23 cellular contexts compared by ENCODE assay signal in genomic region chr12:47144769-47145168, GRCh38.
DNase-seq lines count a peak whose midpoint lies in the region; ATAC-seq and TF ChIP-seq lines count a peak whose summit lies in the region.
"Had no signal": no experiment of that assay in that cellular context is flagged by ENCODE, and none has a peak within 500 bp of the region (broad histone marks: within the 10 kb centered on the region; RNA-seq: fewer than 3 reads in every experiment).

No MANE protein-coding gene starts in this region.

- peaks cover under 1% of the 10 kb centered on the region for H3K36me3 ChIP-seq in CD8-positive, alpha-beta memory T cell (ENCODE audit: insufficient read depth, low read length)
- H3K36me3 ChIP-seq: BE2C had no signal

- no peak for TF ChIP-seq CTCF in activated CD8-positive, alpha-beta T cell treated with anti-CD3 and anti-CD28 coated beads for 36 hours (IDR thresholded peaks at IDR 0.05)
- TF ChIP-seq CTCF in CD4-positive, alpha-beta T cell (IDR thresholded peaks at IDR 0.05) = no peak
- no peak for TF ChIP-seq CTCF in HFFc6 (IDR thresholded peaks at IDR 0.05)

- no peaks in the 10 kb centered on the region for H3K9me3 Mint-ChIP-seq in activated CD8-positive, alpha-beta T cell treated with anti-CD3 and anti-CD28 coated beads, Interleukin-2, amount 10 ng/mL, durations not matched to agents 7 days and 5 days (ENCODE audit: insufficient read depth)
- peaks cover 2% of the 10 kb centered on the region for H3K9me3 Mint-ChIP-seq in activated CD8-positive, alpha-beta T cell treated with anti-CD3 and anti-CD28 coated beads for 36 hours
- H3K9me3 Mint-ChIP-seq in CD4-positive, alpha-beta T cell = no peaks in the 10 kb centered on the region
- H3K9me3 Mint-ChIP-seq in CD8-positive, alpha-beta memory T cell = peaks cover 0 to 3% (median 0%) of the 10 kb centered on the region in 5 donors
- H3K9me3 Mint-ChIP-seq in effector memory CD8-positive, alpha-beta T cell = no peaks in the 10 kb centered on the region
- no peaks in the 10 kb centered on the region; the same call in 1 of the 2 replicates for H3K9me3 Mint-ChIP-seq in HFFc6

- POLR2A ChIA-PET in activated CD8-positive, alpha-beta T cell treated with anti-CD3 and anti-CD28 coated beads, Interleukin-2, amount 10 ng/mL, durations not matched to agents 7 days and 5 days (lab: Charles Lee) = no interaction called here
- POLR2A ChIA-PET in activated CD8-positive, alpha-beta T cell treated with anti-CD3 and anti-CD28 coated beads for 36 hours (lab: Charles Lee) = no interaction called here
- POLR2A ChIA-PET in CD4-positive, alpha-beta T cell (lab: Charles Lee) = interaction anchor here (0.7 to 3.0 kb wide), 6 partner anchors 11 to 66 kb away, joined by 3 to 13 read pairs (median 6); partner anchors contain the start of genes AMIGO2 and PCED1B
- POLR2A ChIA-PET in CD8-positive, alpha-beta memory T cell (lab: Charles Lee) = no interaction called here

- H3K27me3 ChIP-seq in CD4-positive, alpha-beta T cell (ENCODE audit: control insufficient read depth, insufficient read depth, low read length) = no peaks in the 10 kb centered on the region
- no peaks in the 10 kb centered on the region for H3K27me3 ChIP-seq in CD8-positive, alpha-beta memory T cell (ENCODE audit: insufficient read depth, low read length, poor library complexity, severe bottlenecking)
- H3K27me3 ChIP-seq: BE2C had no signal

- CTCF ChIA-PET in activated CD8-positive, alpha-beta T cell treated with anti-CD3 and anti-CD28 coated beads, Interleukin-2, amount 10 ng/mL, durations not matched to agents 7 days and 5 days (lab: Charles Lee) = interaction anchor here (1.1 to 2.2 kb wide), 4 partner anchors 12 to 74 kb away, joined by 4 to 7 read pairs (median 6); no protein-coding TSS in a partner anchor
- CTCF ChIA-PET in activated CD8-positive, alpha-beta T cell treated with anti-CD3 and anti-CD28 coated beads for 36 hours (lab: Charles Lee) = interaction anchor here (0.7 to 1.7 kb wide), 5 partner anchors 10 to 73 kb away, joined by 3 to 7 read pairs (median 3); no protein-coding TSS in a partner anchor
- CTCF ChIA-PET in CD4-positive, alpha-beta T cell (lab: Charles Lee) = interaction anchor here (0.9 to 1.0 kb wide), 2 partner anchors 11 to 163 kb away, joined by 3 read pairs; no protein-coding TSS in a partner anchor
- CTCF ChIA-PET in CD8-positive, alpha-beta memory T cell (lab: Charles Lee) = interaction anchor here (1.4 kb wide), 1 partner anchor 63 kb away, joined by 4 read pairs; no protein-coding TSS in a partner anchor

- peak overlapping the region; percentile 26 for H3K27ac Mint-ChIP-seq in activated CD8-positive, alpha-beta T cell treated with anti-CD3 and anti-CD28 coated beads, Interleukin-2, amount 10 ng/mL, durations not matched to agents 7 days and 5 days
- no peak overlapping the region for H3K27ac Mint-ChIP-seq in activated CD8-positive, alpha-beta T cell treated with anti-CD3 and anti-CD28 coated beads for 36 hours
- peak overlapping the region; percentile 85 for H3K27ac Mint-ChIP-seq in CD4-positive, alpha-beta T cell
- H3K27ac Mint-ChIP-seq in CD8-positive, alpha-beta memory T cell = peak overlapping the region in 7 of 8 donors; percentile 4 to 90 (median 42)
- H3K27ac Mint-ChIP-seq in effector memory CD8-positive, alpha-beta T cell = peak overlapping the region; percentile 36 to 77
- H3K27ac Mint-ChIP-seq in HFFc6 = no peak overlapping the region

- peaks cover 17% of the 10 kb centered on the region for H3K4me1 ChIP-seq in CD8-positive, alpha-beta memory T cell (ENCODE audit: insufficient read depth, low read length)
- H3K4me1 ChIP-seq: BE2C had no signal

- H3K36me3 Mint-ChIP-seq in activated CD8-positive, alpha-beta T cell treated with anti-CD3 and anti-CD28 coated beads, Interleukin-2, amount 10 ng/mL, durations not matched to agents 7 days and 5 days (ENCODE audit: low read depth) = peaks cover 29% of the 10 kb centered on the region
- H3K36me3 Mint-ChIP-seq in activated CD8-positive, alpha-beta T cell treated with anti-CD3 and anti-CD28 coated beads for 36 hours (ENCODE audit: low read depth) = peaks cover 23% of the 10 kb centered on the region
- peaks cover 35% of the 10 kb centered on the region for H3K36me3 Mint-ChIP-seq in CD4-positive, alpha-beta T cell (ENCODE audit: low read depth)
- peaks cover 13 to 49% (median 15%) of the 10 kb centered on the region in 3 donors for H3K36me3 Mint-ChIP-seq in CD8-positive, alpha-beta memory T cell
- H3K36me3 Mint-ChIP-seq in effector memory CD8-positive, alpha-beta T cell (ENCODE audit: insufficient read depth) = peaks cover 3% of the 10 kb centered on the region
- H3K36me3 Mint-ChIP-seq in HFFc6 (ENCODE audit: low read depth) = peaks cover 22% of the 10 kb centered on the region

- H3K4me1 Mint-ChIP-seq in activated CD8-positive, alpha-beta T cell treated with anti-CD3 and anti-CD28 coated beads, Interleukin-2, amount 10 ng/mL, durations not matched to agents 7 days and 5 days (ENCODE audit: low read depth) = peaks cover 7% of the 10 kb centered on the region
- H3K4me1 Mint-ChIP-seq in activated CD8-positive, alpha-beta T cell treated with anti-CD3 and anti-CD28 coated beads for 36 hours (ENCODE audit: low read depth) = peaks cover 25% of the 10 kb centered on the region
- H3K4me1 Mint-ChIP-seq in CD4-positive, alpha-beta T cell (ENCODE audit: low read depth) = peaks cover 35% of the 10 kb centered on the region
- H3K4me1 Mint-ChIP-seq in CD8-positive, alpha-beta memory T cell = peaks cover 34 to 54% (median 46%) of the 10 kb centered on the region in 3 donors
- H3K4me1 Mint-ChIP-seq in effector memory CD8-positive, alpha-beta T cell (ENCODE audit: low read depth in 2 of 2) = peaks cover 16 to 26% of the 10 kb centered on the region in 2 donors
- peaks cover 43% of the 10 kb centered on the region for H3K4me1 Mint-ChIP-seq in HFFc6 (ENCODE audit: low read depth)

- no peak overlapping the region for H3K4me3 ChIP-seq in CD8-positive, alpha-beta memory T cell (ENCODE audit: low read length)
- H3K4me3 ChIP-seq: PC-9 had no signal

- no peak for DNase-seq in activated CD8-positive, alpha-beta T cell treated with anti-CD3 and anti-CD28 coated beads, Interleukin-2, amount 10 ng/mL, durations not matched to agents 7 days and 5 days
- DNase-seq in activated CD8-positive, alpha-beta T cell treated with anti-CD3 and anti-CD28 coated beads for 36 hours = no peak
- DNase-seq in CD4-positive, alpha-beta T cell = no peak
- DNase-seq in CD8-positive, alpha-beta memory T cell = no peak
- no peak for DNase-seq in effector memory CD8-positive, alpha-beta T cell
- DNase-seq in caudate nucleus (lab: John Stamatoyannopoulos, UW) (no peak), HFFc6 (no peak)
- DNase-seq: BE2C, Calu3, DMS53, GDM1, GOT3, HCEC 1CT, KG1, NCI-H1092 treated with DMSO at 0.1 percent for 48 hours, NCI-H1436 treated with DMSO at 0.1 percent for 48 hours, NCI-H1930, NCI-H2227 treated with DMSO at 0.1 percent for 48 hours, NCI-H510A, NCI-H748 treated with DMSO at 0.1 percent for 48 hours, PC-9, RPMI8226, SHP77 treated with DMSO at 0.1 percent for 48 hours had no signal

- H3K27me3 Mint-ChIP-seq in activated CD8-positive, alpha-beta T cell treated with anti-CD3 and anti-CD28 coated beads, Interleukin-2, amount 10 ng/mL, durations not matched to agents 7 days and 5 days (ENCODE audit: low read depth) = no peaks in the 10 kb centered on the region
- H3K27me3 Mint-ChIP-seq in activated CD8-positive, alpha-beta T cell treated with anti-CD3 and anti-CD28 coated beads for 36 hours = no peaks in the 10 kb centered on the region
- no peaks in the 10 kb centered on the region for H3K27me3 Mint-ChIP-seq in CD4-positive, alpha-beta T cell
- H3K27me3 Mint-ChIP-seq in CD8-positive, alpha-beta memory T cell = no peaks in the 10 kb centered on the region
- no peaks in the 10 kb centered on the region for H3K27me3 Mint-ChIP-seq in effector memory CD8-positive, alpha-beta T cell
- no peaks in the 10 kb centered on the region for H3K27me3 Mint-ChIP-seq in HFFc6 (ENCODE audit: insufficient read depth)

- no peak for ATAC-seq in activated CD8-positive, alpha-beta T cell treated with anti-CD3 and anti-CD28 coated beads, Interleukin-2, amount 10 ng/mL, durations not matched to agents 7 days and 5 days
- ATAC-seq in activated CD8-positive, alpha-beta T cell treated with anti-CD3 and anti-CD28 coated beads for 36 hours = no peak
- ATAC-seq in CD4-positive, alpha-beta T cell (ENCODE audit: poor library complexity) = no peak
- no peak for ATAC-seq in effector memory CD8-positive, alpha-beta T cell (replicated peaks)

- no peak overlapping the region for H3K4me3 Mint-ChIP-seq in activated CD8-positive, alpha-beta T cell treated with anti-CD3 and anti-CD28 coated beads, Interleukin-2, amount 10 ng/mL, durations not matched to agents 7 days and 5 days
- no peak overlapping the region for H3K4me3 Mint-ChIP-seq in activated CD8-positive, alpha-beta T cell treated with anti-CD3 and anti-CD28 coated beads for 36 hours
- H3K4me3 Mint-ChIP-seq in CD4-positive, alpha-beta T cell = no peak overlapping the region
- no peak overlapping the region for H3K4me3 Mint-ChIP-seq in CD8-positive, alpha-beta memory T cell
- H3K4me3 Mint-ChIP-seq in effector memory CD8-positive, alpha-beta T cell = no peak overlapping the region
- H3K4me3 Mint-ChIP-seq in HFFc6 = no peak overlapping the region

- H3K27ac ChIP-seq in CD4-positive, alpha-beta T cell (ENCODE audit: low read depth, low read length) = peak overlapping the region; percentile 8
- no peak overlapping the region for H3K27ac ChIP-seq in CD8-positive, alpha-beta memory T cell (ENCODE audit: low read depth, low read length)
- H3K27ac ChIP-seq in caudate nucleus (ENCODE audit: low read depth, low read length) = no peak overlapping the region
- H3K27ac ChIP-seq: PC-9 had no signal

- intact Hi-C loops in activated CD8-positive, alpha-beta T cell treated with anti-CD3 and anti-CD28 coated beads for 36 hours (cut with micrococcal nuclease) = no loop called here
- intact Hi-C loops in CD4-positive, alpha-beta T cell (cut with DNase I, micrococcal nuclease) = no loop called here

- no peaks in the 10 kb centered on the region for H3K9me3 ChIP-seq in CD4-positive, alpha-beta T cell (ENCODE audit: control insufficient read depth, low read length)
- no peaks in the 10 kb centered on the region for H3K9me3 ChIP-seq in CD8-positive, alpha-beta memory T cell (ENCODE audit: low read length)
- H3K9me3 ChIP-seq: BE2C had no signal

Comparison
In these comparisons a context has a peak if more than half of its experiments do, and no peak if none do; other contexts are left out.
1. H3K27ac Mint-ChIP-seq: peak in activated CD8-positive, alpha-beta T cell treated with anti-CD3 and anti-CD28 coated beads, Interleukin-2, amount 10 ng/mL, durations not matched to agents 7 days and 5 days (single experiment), CD4-positive, alpha-beta T cell (single experiment), CD8-positive, alpha-beta memory T cell (7 of 8) and effector memory CD8-positive, alpha-beta T cell (2 of 2); none in activated CD8-positive, alpha-beta T cell treated with anti-CD3 and anti-CD28 coated beads for 36 hours (single experiment) and HFFc6 (single experiment).